Comparison of ENCODE assay signal across 1 cellular context in genomic region chr6:108175592-108176279, GRCh38.
TF ChIP-seq lines count a peak whose summit lies in the region.

No MANE protein-coding gene starts in this region.

TF ChIP-seq in HCT116, 20 proteins besides CTCF, POLR2A, EP300 and RAD21 (continued from another document):
- TF ChIP-seq REST (IDR thresholded peaks at IDR 0.05; ENCODE audit: low read depth) (no peak), POLR2AphosphoS5 (IDR thresholded peaks at IDR 0.05; ENCODE audit: low read depth, low read length) (no peak), ZFX (IDR thresholded peaks at IDR 0.05) (no peak), TCF7L2 (IDR thresholded peaks at IDR 0.05; ENCODE audit: borderline replicate concordance, extremely low read depth, insufficient read depth, insufficient read length) (no peak), SRF (IDR thresholded peaks at IDR 0.05; ENCODE audit: low read depth) (no peak), FOSL1 (IDR thresholded peaks at IDR 0.05; ENCODE audit: low read depth) (no peak), EZH2 (IDR thresholded peaks at IDR 0.05) (no peak), YY1 (IDR thresholded peaks at IDR 0.05; ENCODE audit: extremely low read depth, insufficient replicate concordance, low read depth, low read length) (no peak)
TF ChIP-seq in HCT116: peak in this region for 0.
